11 cellular contexts compared by ENCODE assay signal in the genomic region with DNA sequence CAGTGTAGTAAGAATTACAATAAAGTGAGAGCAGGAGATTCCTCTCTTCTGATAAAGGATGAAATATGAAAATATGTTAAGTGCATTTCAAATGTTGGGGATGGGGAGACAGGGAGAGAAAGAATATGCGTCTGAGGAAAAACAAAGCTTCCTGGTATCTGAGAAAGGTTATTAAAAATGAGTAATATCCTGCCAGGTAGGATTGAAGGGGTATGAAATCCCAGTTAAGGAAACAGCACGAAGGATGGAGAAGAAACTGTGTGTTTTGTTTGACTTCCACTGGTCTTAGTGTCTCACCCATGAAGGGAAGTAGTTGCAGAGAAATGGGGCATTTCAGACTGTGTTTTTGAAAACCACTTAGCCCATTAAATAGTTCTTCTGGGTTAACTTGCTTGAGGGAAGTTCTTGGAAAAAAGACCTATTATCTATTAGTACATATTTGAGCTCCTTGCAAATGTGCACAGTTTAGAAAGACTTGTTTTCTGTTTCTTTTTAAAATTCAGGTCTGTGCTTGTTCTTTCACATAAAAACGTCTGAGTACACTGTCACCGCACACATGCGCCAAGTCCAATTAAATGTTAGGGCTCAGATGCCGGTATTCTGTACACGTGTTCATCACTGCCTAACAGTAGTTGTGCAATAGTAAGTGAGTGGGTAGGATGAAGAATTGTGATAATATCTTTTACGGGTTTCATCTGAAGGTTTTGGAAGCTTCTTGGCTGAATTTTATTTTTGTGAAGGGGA.
A peak's percentile ranks its signal among the peaks of the same experiment; 100 is the strongest.
DNase-seq lines count a peak whose midpoint lies in the region; TF ChIP-seq lines count a peak whose summit lies in the region.
"Had no signal": no experiment of that assay in that cellular context is flagged by ENCODE, and none has a peak within 500 bp of the region (broad histone marks: within the 10 kb centered on the region; RNA-seq: fewer than 3 reads in every experiment).

No MANE protein-coding gene starts in this region.

- H3K4me3 ChIP-seq in AG10803 (ENCODE audit: low read length) (no peak overlapping the region), foreskin fibroblast (ENCODE audit: low read depth in 1 of 2, low read length in 2 of 2) (no peak overlapping the region)

- TF ChIP-seq CTCF in AG10803 (conservative IDR thresholded peaks at IDR 0.05; ENCODE audit: low read length) (no peak), foreskin fibroblast (IDR thresholded peaks at IDR 0.05; ENCODE audit: low read depth, low read length) (no peak)

- peak; percentile 16 for DNase-seq in AG10803 (ENCODE audit: low read depth)
- peak; percentile 10 for DNase-seq in amniotic epithelial cell (ENCODE audit: low read depth)
- DNase-seq in foreskin fibroblast, result peak; percentile 66 to 69
- DNase-seq in occipital lobe (lab: John Stamatoyannopoulos, UW), result peak; percentile 43
- DNase-seq in GOT3 (lab: John Stamatoyannopoulos, UW), result no peak
- no peak for DNase-seq in activated CD8-positive, alpha-beta memory T cell treated with anti-CD3 and anti-CD28 coated beads, Interleukin-2, amount 50 U/mL, for 4 hours
- DNase-seq in NCI-H2196 (lab: John Stamatoyannopoulos, UW; ENCODE audit: unreplicated experiment), result no peak
- DNase-seq in HEK293T (ENCODE audit: extremely low spot score), result no peak
- DNase-seq: activated naive CD4-positive, alpha-beta T cell treated with anti-CD3 and anti-CD28 coated beads for 36 hours; HFFc6; NCI-H510A had no signal

- POLR2A ChIA-PET in HEK293T (lab: Yijun Ruan, JAX), result no interaction called here

- CTCF ChIA-PET in HEK293T (lab: Yijun Ruan, JAX), result no interaction called here

TF ChIP-seq in HEK293T, 16 proteins besides CTCF, POLR2A, EP300 and RAD21:
- no peak for TF ChIP-seq ZNF384 (IDR thresholded peaks at IDR 0.05)
TF ChIP-seq in HEK293T: peak in this region for 0.

Comparison
In these comparisons a context has a peak if more than half of its experiments do, and no peak if none do; other contexts are left out.
1. DNase-seq: peak in AG10803 (single experiment), amniotic epithelial cell (single experiment), foreskin fibroblast (2 of 2) and occipital lobe (single experiment); none in GOT3 (single experiment), activated CD8-positive, alpha-beta memory T cell treated with anti-CD3 and anti-CD28 coated beads, Interleukin-2, amount 50 U/mL, for 4 hours (single experiment), NCI-H2196 (single experiment) and HEK293T (single experiment).